ENCODE assay signal across 8 cellular contexts in the genomic region with DNA sequence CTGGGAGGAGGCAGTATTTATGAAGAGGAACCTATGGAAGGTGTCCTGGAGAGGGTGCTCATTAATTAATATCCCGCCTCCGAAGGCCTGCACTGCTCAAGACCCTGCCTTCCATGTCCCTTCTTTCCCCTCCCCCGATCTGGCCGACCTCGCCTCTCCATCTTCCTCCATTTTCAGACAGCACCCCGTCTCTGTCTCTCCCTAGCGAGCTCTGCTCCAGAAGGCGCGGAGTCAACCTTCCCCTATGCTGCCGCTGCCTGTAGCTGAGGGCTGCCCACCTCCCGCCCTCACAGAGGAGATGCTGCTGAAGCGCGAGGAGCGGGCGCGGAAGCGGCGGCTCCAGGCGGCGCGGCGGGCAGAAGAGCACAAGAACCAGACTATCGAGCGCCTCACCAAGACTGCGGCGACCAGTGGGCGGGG. TPM values are rescaled to one million over a fixed set of nuclear protein-coding genes. Genes with fewer than 3 reads are reported as not detected.
DNase-seq lines count a peak whose midpoint lies in the region; ATAC-seq and TF ChIP-seq lines count a peak whose summit lies in the region.

No MANE protein-coding gene starts in this region.

- peaks cover 2 to 44% (median 29%) of the 10 kb centered on the region in 3 donors for H3K4me1 ChIP-seq in gastroesophageal sphincter
- peaks cover 25% of the 10 kb centered on the region for H3K4me1 ChIP-seq in skeletal muscle satellite cell (ENCODE audit: control insufficient read depth, insufficient read depth, low read length)

- H3K27ac ChIP-seq in SU-DHL-6 (ENCODE audit: low read depth, low read length) (peak overlapping the region; percentile 87), gastroesophageal sphincter (peak overlapping the region; percentile 80 to 98 (median 94))

- no peaks in the 10 kb centered on the region for H3K9me3 ChIP-seq in SU-DHL-6 (ENCODE audit: insufficient read depth, low read length)
- H3K9me3 ChIP-seq in gastroesophageal sphincter: no peaks in the 10 kb centered on the region
- H3K9me3 ChIP-seq in skeletal muscle satellite cell (replicated peaks; ENCODE audit: low read length): no peaks in the 10 kb centered on the region

- no peak for TF ChIP-seq POLR2A in gastroesophageal sphincter (IDR thresholded peaks at IDR 0.05)

- WGBS in gastroesophageal sphincter (ENCODE audit: low coverage in 1 of 2), 2 donors: 0 to 6% methylated on average over 3 to 7 of the region's 27 CpGs

- peaks cover 29% of the 10 kb centered on the region for H3F3A ChIP-seq in SU-DHL-6 (ENCODE audit: insufficient read depth)

- H3K4me3 ChIP-seq in SU-DHL-6 (ENCODE audit: insufficient read depth, low read length, poor library complexity, severe bottlenecking): peak overlapping the region; percentile 64
- H3K4me3 ChIP-seq in gastroesophageal sphincter: peak overlapping the region; percentile 58 to 79
- peak overlapping the region; percentile 67 for H3K4me3 ChIP-seq in skeletal muscle satellite cell (ENCODE audit: low read length)

- H3K9ac ChIP-seq in SU-DHL-6 (ENCODE audit: low read length) (peak overlapping the region; percentile 77), skeletal muscle satellite cell (ENCODE audit: low read depth, low read length) (peak overlapping the region; percentile 68)

- ATAC-seq in gastroesophageal sphincter (no peak), HG03045 (IDR thresholded peaks at IDR 0.05; ENCODE audit: unreplicated experiment) (no peak)

- H3K4me2 ChIP-seq in SU-DHL-6 (ENCODE audit: low read depth, low read length, poor library complexity, severe bottlenecking): peak overlapping the region; percentile 86
- H3K4me2 ChIP-seq in skeletal muscle satellite cell (ENCODE audit: low read length): peak overlapping the region; percentile 81

- H3K27me3 ChIP-seq in SU-DHL-6 (ENCODE audit: low read length) (no peaks in the 10 kb centered on the region), gastroesophageal sphincter (no peaks in the 10 kb centered on the region), skeletal muscle satellite cell (ENCODE audit: control insufficient read depth, insufficient read depth, low read length) (no peaks in the 10 kb centered on the region)

- peak overlapping the region; percentile 28 for H2AFZ ChIP-seq in SU-DHL-6 (ENCODE audit: low read depth, low read length, severe bottlenecking)

- no peaks in the 10 kb centered on the region for H3K36me3 ChIP-seq in SU-DHL-6 (ENCODE audit: low read length)
- peaks cover 0 to 13% of the 10 kb centered on the region in 2 donors for H3K36me3 ChIP-seq in gastroesophageal sphincter
- peaks cover 16% of the 10 kb centered on the region for H3K36me3 ChIP-seq in skeletal muscle satellite cell (ENCODE audit: insufficient read depth, low read length)

- TF ChIP-seq EP300 in gastroesophageal sphincter (IDR thresholded peaks at IDR 0.05): no peak

- TF ChIP-seq CTCF in SU-DHL-6 (IDR thresholded peaks at IDR 0.05; ENCODE audit: insufficient read depth, low read length, poor library complexity, severe bottlenecking): no peak
- TF ChIP-seq CTCF in gastroesophageal sphincter (IDR thresholded peaks at IDR 0.05): no peak

- H3K79me2 ChIP-seq in SU-DHL-6 (ENCODE audit: insufficient read depth, low read length): 0 out of 2 replicates have a peak, but pooled peaks cover 6% of the 10 kb centered on the region

- H4K20me1 ChIP-seq in SU-DHL-6 (ENCODE audit: low read depth, low read length): no peaks in the 10 kb centered on the region

- no peaks in the 10 kb centered on the region for H3K9me2 ChIP-seq in SU-DHL-6 (replicated peaks; ENCODE audit: insufficient read depth, low read length)

- peak; percentile 56 for DNase-seq in NCI-H748 treated with DMSO at 0.1 percent for 48 hours (lab: John Stamatoyannopoulos, UW)
- no peak for DNase-seq in NCI-H748 (lab: John Stamatoyannopoulos, UW; ENCODE audit: unreplicated experiment)
- DNase-seq in NCI-H1048 (lab: John Stamatoyannopoulos, UW): no peak
- DNase-seq in glomerular visceral epithelial cell (ENCODE audit: extremely low spot score): no peak

RNA-seq across cellular contexts. Expression of a gene that starts 1.1 kb away (rescaled TPM):
- 10 to 100 TPM; 44.2 to 91.5 (median 47.0) TPM for total RNA-seq in gastroesophageal sphincter
- 17.0 and 18.6 TPM in 2 replicates for total RNA-seq in skeletal muscle satellite cell (2012; rRNA removed)

RNA-seq across cellular contexts. Expression of a gene that starts 2.3 kb away (rescaled TPM):
- 10 to 100 TPM; 14.3 to 26.4 (median 19.2) TPM for total RNA-seq in gastroesophageal sphincter
- total RNA-seq in skeletal muscle satellite cell (2012; rRNA removed): 8.1 and 13.8 TPM in 2 replicates

RNA-seq across cellular contexts. Expression of a gene that starts 8.0 kb away (rescaled TPM):
- total RNA-seq in gastroesophageal sphincter: 10 to 100 TPM; 26.1 to 34.2 (median 29.3) TPM
- 43.5 and 46.6 TPM in 2 replicates for total RNA-seq in skeletal muscle satellite cell (2012; rRNA removed)

RNA-seq across cellular contexts. Expression of a gene that starts 15.3 kb away (rescaled TPM):
- 10 to 100 TPM; 18.0 to 76.7 (median 30.2) TPM for total RNA-seq in gastroesophageal sphincter
- 29.5 and 32.2 TPM in 2 replicates for total RNA-seq in skeletal muscle satellite cell (2012; rRNA removed)

RNA-seq across cellular contexts. Expression of a gene that starts 15.4 kb away (rescaled TPM):
- total RNA-seq in gastroesophageal sphincter: 10 to 100 TPM; 10.9 to 17.3 (median 14.0) TPM
- total RNA-seq in skeletal muscle satellite cell (2012; rRNA removed): 6.8 and 7.6 TPM in 2 replicates
